In the genomic region with DNA sequence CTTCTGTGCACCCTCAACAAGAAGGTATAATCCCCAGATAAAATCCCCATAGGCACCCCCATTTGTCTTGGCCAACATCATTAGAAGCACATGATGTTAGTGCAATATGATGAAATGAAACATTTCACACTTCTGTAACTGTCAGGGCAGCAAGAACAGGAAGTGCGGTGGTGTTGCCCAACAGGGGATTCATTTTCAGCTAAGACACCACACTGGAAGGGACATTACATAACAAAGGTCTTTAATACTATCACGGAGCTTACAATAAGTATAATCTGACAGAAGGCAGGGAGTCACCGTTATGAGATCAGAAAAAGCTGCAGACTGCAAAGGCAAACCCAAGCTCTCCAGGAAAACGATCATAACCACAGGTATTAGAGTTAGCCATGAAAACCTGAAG, we compare ENCODE assay signal across 9 cellular contexts. TPM values are rescaled to one million over a fixed set of nuclear protein-coding genes. Genes with fewer than 3 reads are reported as not detected.
DNase-seq lines count a peak whose midpoint lies in the region; ATAC-seq and TF ChIP-seq lines count a peak whose summit lies in the region.
"Had no signal": no experiment of that assay in that cellular context is flagged by ENCODE, and none has a peak within 500 bp of the region (broad histone marks: within the 10 kb centered on the region; RNA-seq: fewer than 3 reads in every experiment).

No MANE protein-coding gene starts in this region.

- DNase-seq in GM23248 (no peak), lower lobe of right lung (peak; percentile 86), MM.1S (no peak), NCI-H524 (lab: John Stamatoyannopoulos, UW) (no peak), progenitor cell of endocrine pancreas (ENCODE audit: low spot score, unreplicated experiment) (no peak)
- no peak for DNase-seq in activated naive CD8-positive, alpha-beta T cell treated with anti-CD3 and anti-CD28 coated beads for 36 hours
- DNase-seq: activated naive CD4-positive, alpha-beta T cell; NCI-H2171 treated with DMSO at 0.1 percent for 48 hours had no signal

- H3K27me3 Mint-ChIP-seq in activated naive CD8-positive, alpha-beta T cell treated with anti-CD3 and anti-CD28 coated beads for 36 hours: no peaks in the 10 kb centered on the region
- no peaks in the 10 kb centered on the region for H3K27me3 Mint-ChIP-seq in progenitor cell of endocrine pancreas

- H3F3A ChIP-seq in GM23248 (ENCODE audit: insufficient read depth): 0 out of 2 replicates have a peak, but pooled peaks cover 8% of the 10 kb centered on the region
- peaks cover 10% of the 10 kb centered on the region; the same call in 1 of the 2 replicates for H3F3A ChIP-seq in MM.1S (ENCODE audit: insufficient read depth, low read length)

- peaks cover 43% of the 10 kb centered on the region for H3K4me1 Mint-ChIP-seq in activated naive CD8-positive, alpha-beta T cell treated with anti-CD3 and anti-CD28 coated beads for 36 hours
- H3K4me1 Mint-ChIP-seq in progenitor cell of endocrine pancreas (ENCODE audit: low read depth): no peaks in the 10 kb centered on the region

- no peaks in the 10 kb centered on the region for H3K9me3 ChIP-seq in GM23248 (ENCODE audit: low read depth)
- no peaks in the 10 kb centered on the region for H3K9me3 ChIP-seq in lower lobe of right lung
- H3K9me3 ChIP-seq in MM.1S (replicated peaks; ENCODE audit: insufficient read depth, low read length): no peaks in the 10 kb centered on the region

- H3K27ac ChIP-seq in GM23248 (peak overlapping the region; percentile 9; the same call in 1 of the 2 replicates), lower lobe of right lung (peak overlapping the region; percentile 65), MM.1S (ENCODE audit: low read length) (no peak overlapping the region)

- no peak overlapping the region for H2AFZ ChIP-seq in GM23248
- no peak overlapping the region for H2AFZ ChIP-seq in MM.1S (ENCODE audit: low read length)

- H4K20me1 ChIP-seq in GM23248 (ENCODE audit: insufficient read depth) (no peaks in the 10 kb centered on the region), MM.1S (ENCODE audit: insufficient read depth, low read length) (no peaks in the 10 kb centered on the region)

- no peaks in the 10 kb centered on the region for H3K36me3 ChIP-seq in GM23248 (ENCODE audit: low read depth)
- H3K36me3 ChIP-seq in lower lobe of right lung: peaks cover 6% of the 10 kb centered on the region
- no peaks in the 10 kb centered on the region for H3K36me3 ChIP-seq in MM.1S (replicated peaks; ENCODE audit: insufficient read depth, low read length)

- H3K4me2 ChIP-seq in GM23248 (ENCODE audit: unreplicated experiment) (no peak overlapping the region), MM.1S (ENCODE audit: low read depth, low read length) (no peak overlapping the region)

- peaks cover 22% of the 10 kb centered on the region for H3K36me3 Mint-ChIP-seq in activated naive CD8-positive, alpha-beta T cell treated with anti-CD3 and anti-CD28 coated beads for 36 hours
- no peaks in the 10 kb centered on the region for H3K36me3 Mint-ChIP-seq in progenitor cell of endocrine pancreas (ENCODE audit: insufficient read depth)

- TF ChIP-seq CTCF in lower lobe of right lung (IDR thresholded peaks at IDR 0.05) (no peak), MM.1S (IDR thresholded peaks at IDR 0.05; ENCODE audit: low read length) (no peak), progenitor cell of endocrine pancreas (IDR thresholded peaks at IDR 0.05; ENCODE audit: unreplicated experiment) (no peak)

- H3K9me2 ChIP-seq in GM23248 (ENCODE audit: insufficient read depth): no peaks in the 10 kb centered on the region
- H3K9me2 ChIP-seq in MM.1S (replicated peaks; ENCODE audit: insufficient read depth, low read length): no peaks in the 10 kb centered on the region

- ATAC-seq in lower lobe of right lung: peak; percentile 72 to 75

- H3K4me1 ChIP-seq in GM23248 (ENCODE audit: insufficient read depth) (peaks cover 13% of the 10 kb centered on the region), lower lobe of right lung (no peaks in the 10 kb centered on the region), MM.1S (ENCODE audit: low read length) (peaks cover 30% of the 10 kb centered on the region)

- H3K4me3 Mint-ChIP-seq in activated naive CD8-positive, alpha-beta T cell treated with anti-CD3 and anti-CD28 coated beads for 36 hours: no peak overlapping the region
- H3K4me3 Mint-ChIP-seq in progenitor cell of endocrine pancreas (ENCODE audit: low read depth): no peak overlapping the region

- H3K4me3 ChIP-seq in GM23248 (no peak overlapping the region), lower lobe of right lung (no peak overlapping the region), MM.1S (ENCODE audit: low read length) (no peak overlapping the region)

- intact Hi-C loops in lower lobe of right lung (cut with DNase I): no loop called here

- H3K27me3 ChIP-seq in GM23248 (replicated peaks; ENCODE audit: insufficient read depth) (no peaks in the 10 kb centered on the region), lower lobe of right lung (ENCODE audit: low read depth) (no peaks in the 10 kb centered on the region), MM.1S (replicated peaks; ENCODE audit: insufficient read depth, low read length) (no peaks in the 10 kb centered on the region)

- H3K79me2 ChIP-seq in GM23248 (ENCODE audit: insufficient read depth): no peaks in the 10 kb centered on the region
- no peaks in the 10 kb centered on the region for H3K79me2 ChIP-seq in MM.1S (ENCODE audit: low read length)

- H3K9ac ChIP-seq in GM23248: no peak overlapping the region
- H3K9ac ChIP-seq in MM.1S (ENCODE audit: low read length): no peak overlapping the region

- peak overlapping the region; percentile 20 for H3K27ac Mint-ChIP-seq in activated naive CD8-positive, alpha-beta T cell treated with anti-CD3 and anti-CD28 coated beads for 36 hours
- no peak overlapping the region for H3K27ac Mint-ChIP-seq in progenitor cell of endocrine pancreas

- 85 to 90% methylated on average over 4 of the region's 4 CpGs for WGBS in GM23248 (ENCODE audit: low coverage in 1 of 2, low lambda C conversion rate in 2 of 2, missing lambda C conversion rate in 2 of 2), 2 experiments

- in situ Hi-C loops in GM23248 (cut with MboI): no loop called here

- H3K9me3 Mint-ChIP-seq in activated naive CD8-positive, alpha-beta T cell treated with anti-CD3 and anti-CD28 coated beads for 36 hours: no peaks in the 10 kb centered on the region
- no peaks in the 10 kb centered on the region for H3K9me3 Mint-ChIP-seq in progenitor cell of endocrine pancreas (ENCODE audit: low read depth)

RNA-seq across cellular contexts. Expression of a gene that starts 2.0 kb away (rescaled TPM):
- total RNA-seq in GM23248 (2014; rRNA removed; shearing (Covaris generic)): not detected in 2 replicates
- polyA plus RNA-seq in GM23248 (2016; fragmentation: Nextera tagmentation; extraction: Ambion mirVana): not detected in 2 replicates
- not detected for total RNA-seq in activated naive CD8-positive, alpha-beta T cell treated with anti-CD3 and anti-CD28 coated beads for 36 hours
- total RNA-seq in lower lobe of right lung: not detected
- not detected in 2 replicates for total RNA-seq in progenitor cell of endocrine pancreas
- total RNA-seq: HT-29 had no signal

RNA-seq across cellular contexts. Expression of a gene that starts 4.4 kb away (rescaled TPM):
- total RNA-seq in GM23248 (2014; rRNA removed; shearing (Covaris generic)): not detected in 2 replicates
- polyA plus RNA-seq in GM23248 (2016; fragmentation: Nextera tagmentation; extraction: Ambion mirVana): 0.16 TPM in 1 of 2 replicates, not detected in the other
- total RNA-seq in activated naive CD8-positive, alpha-beta T cell treated with anti-CD3 and anti-CD28 coated beads for 36 hours: not detected
- total RNA-seq in lower lobe of right lung: not detected
- total RNA-seq in progenitor cell of endocrine pancreas: not detected in 2 replicates
- total RNA-seq: HT-29 had no signal

RNA-seq across cellular contexts. Expression of a gene that starts 30.8 kb away (rescaled TPM):
- total RNA-seq in GM23248 (2014; rRNA removed; shearing (Covaris generic)): not detected in 2 replicates
- not detected in 2 replicates for polyA plus RNA-seq in GM23248 (2016; fragmentation: Nextera tagmentation; extraction: Ambion mirVana)
- not detected for total RNA-seq in activated naive CD8-positive, alpha-beta T cell treated with anti-CD3 and anti-CD28 coated beads for 36 hours
- total RNA-seq in lower lobe of right lung: not detected
- total RNA-seq in progenitor cell of endocrine pancreas: not detected in 2 replicates
- total RNA-seq: HT-29 had no signal

RNA-seq across cellular contexts. Expression of a gene that starts 33.5 kb away (rescaled TPM):
- total RNA-seq in GM23248 (2014; rRNA removed; shearing (Covaris generic)): 14.7 and 25.4 TPM in 2 replicates
- polyA plus RNA-seq in GM23248 (2016; fragmentation: Nextera tagmentation; extraction: Ambion mirVana): 9.2 and 10.9 TPM in 2 replicates
- total RNA-seq in activated naive CD8-positive, alpha-beta T cell treated with anti-CD3 and anti-CD28 coated beads for 36 hours: 10 to 100 TPM; 14.2 to 16.0 TPM
- total RNA-seq in lower lobe of right lung (37.1 TPM), progenitor cell of endocrine pancreas (58.4 and 63.0 TPM in 2 replicates)

RNA-seq across cellular contexts. Expression of a gene that starts 37.9 kb away (rescaled TPM):
- total RNA-seq in GM23248 (2014; rRNA removed; shearing (Covaris generic)): not detected in 2 replicates
- polyA plus RNA-seq in GM23248 (2016; fragmentation: Nextera tagmentation; extraction: Ambion mirVana): not detected in 2 replicates
- total RNA-seq in activated naive CD8-positive, alpha-beta T cell treated with anti-CD3 and anti-CD28 coated beads for 36 hours: under 1 TPM; 0.10 to 0.30 TPM
- 3.8 TPM for total RNA-seq in lower lobe of right lung
- total RNA-seq in progenitor cell of endocrine pancreas: 2.0 and 2.1 TPM in 2 replicates
- total RNA-seq: HT-29 had no signal
